ENCODE assay signal across 8 cellular contexts in genomic region chr9:128124873-128125574, GRCh38. TPM values are rescaled to one million over a fixed set of nuclear protein-coding genes. Genes with fewer than 3 reads are reported as not detected.
DNase-seq lines count a peak whose midpoint lies in the region; ATAC-seq and TF ChIP-seq lines count a peak whose summit lies in the region.

No MANE protein-coding gene starts in this region.

- H3K27ac ChIP-seq in CD4-positive, alpha-beta T cell (ENCODE audit: low read depth, low read length): no peak overlapping the region
- no peak overlapping the region for H3K27ac ChIP-seq in lower lobe of right lung

- peak in 6 of 10 experiments; percentile 18 to 32 (median 26) for DNase-seq in CD4-positive, alpha-beta T cell
- DNase-seq in HFF-Myc (ENCODE audit: extremely low read depth, low read depth) (peak; percentile 31), chondrocyte (ENCODE audit: low spot score) (peak; percentile 92), lower lobe of right lung (peak; percentile 76), DMS153 treated with DMSO at 0.1 percent for 48 hours (lab: John Stamatoyannopoulos, UW; ENCODE audit: unreplicated experiment) (no peak)
- DNase-seq in stimulated activated naive CD8-positive, alpha-beta T cell treated with anti-CD3 and anti-CD28 coated beads, Interleukin-15, amount 100 ng/mL, for 72 hours: peak in 1 of 2 donors; percentile 50

- CTCF ChIA-PET in CD4-positive, alpha-beta T cell (lab: Charles Lee): interaction anchor here (1.7 kb wide), 1 partner anchor 7 kb away, joined by 8 read pairs; no protein-coding TSS in a partner anchor

- peaks cover 30% of the 10 kb centered on the region for H3K36me3 Mint-ChIP-seq in CD4-positive, alpha-beta T cell (ENCODE audit: low read depth)
- H3K36me3 Mint-ChIP-seq in chondrocyte (ENCODE audit: low read depth): peaks cover 1% of the 10 kb centered on the region

- POLR2A ChIA-PET in CD4-positive, alpha-beta T cell (lab: Charles Lee): no interaction called here

- H3K27me3 ChIP-seq in CD4-positive, alpha-beta T cell (ENCODE audit: control insufficient read depth, insufficient read depth, low read length): no peaks in the 10 kb centered on the region
- H3K27me3 ChIP-seq in lower lobe of right lung (ENCODE audit: low read depth): no peaks in the 10 kb centered on the region

- H3K27ac Mint-ChIP-seq in CD4-positive, alpha-beta T cell: peak overlapping the region; percentile 50
- H3K27ac Mint-ChIP-seq in chondrocyte (ENCODE audit: unreplicated experiment): no peak overlapping the region
- H3K27ac Mint-ChIP-seq in stimulated activated naive CD8-positive, alpha-beta T cell treated with anti-CD3 and anti-CD28 coated beads, Interleukin-15, amount 100 ng/mL, for 72 hours: peak overlapping the region in 1 of 2 donors; percentile 61

- no peak for TF ChIP-seq CTCF in CD4-positive, alpha-beta T cell (IDR thresholded peaks at IDR 0.05)
- TF ChIP-seq CTCF in HFF-Myc (IDR thresholded peaks at IDR 0.05; ENCODE audit: low read depth, low read length, missing control alignments) (peak; percentile 91), chondrocyte (IDR thresholded peaks at IDR 0.05) (peak; percentile 74), lower lobe of right lung (IDR thresholded peaks at IDR 0.05) (peak; percentile 55)

- H3K4me3 ChIP-seq in HFF-Myc (replicated peaks; ENCODE audit: low read depth, low read length): 0 out of 2 replicates have a peak overlapping the region, but pooled peaks have one; percentile 88
- H3K4me3 ChIP-seq in lower lobe of right lung: peak overlapping the region; percentile 1

- no peaks in the 10 kb centered on the region for H3K9me3 ChIP-seq in CD4-positive, alpha-beta T cell (ENCODE audit: control insufficient read depth, low read length)
- H3K9me3 ChIP-seq in lower lobe of right lung: no peaks in the 10 kb centered on the region

- no peak for ATAC-seq in CD4-positive, alpha-beta T cell (ENCODE audit: poor library complexity)
- ATAC-seq in SK-N-SH treated with all-trans-retinoic acid at 6 μM for 48 hours (0 out of 3 replicates have a peak, but pooled peaks have one; percentile 8), lower lobe of right lung (no peak), HG02973 (IDR thresholded peaks at IDR 0.05; ENCODE audit: unreplicated experiment) (no peak)
- no peak for ATAC-seq in stimulated activated naive CD8-positive, alpha-beta T cell treated with anti-CD3 and anti-CD28 coated beads, Interleukin-15, amount 100 ng/mL, for 72 hours

- H3K27me3 Mint-ChIP-seq in CD4-positive, alpha-beta T cell: no peaks in the 10 kb centered on the region
- no peaks in the 10 kb centered on the region for H3K27me3 Mint-ChIP-seq in chondrocyte (ENCODE audit: low read depth)
- H3K27me3 Mint-ChIP-seq in stimulated activated naive CD8-positive, alpha-beta T cell treated with anti-CD3 and anti-CD28 coated beads, Interleukin-15, amount 100 ng/mL, for 72 hours: no peaks in the 10 kb centered on the region

- H3K4me1 Mint-ChIP-seq in CD4-positive, alpha-beta T cell (ENCODE audit: low read depth): peaks cover 38% of the 10 kb centered on the region
- H3K4me1 Mint-ChIP-seq in chondrocyte (ENCODE audit: low read depth): peaks cover 34% of the 10 kb centered on the region
- H3K4me1 Mint-ChIP-seq in stimulated activated naive CD8-positive, alpha-beta T cell treated with anti-CD3 and anti-CD28 coated beads, Interleukin-15, amount 100 ng/mL, for 72 hours: peaks cover 44% of the 10 kb centered on the region

- peaks cover 35% of the 10 kb centered on the region for H3K4me1 ChIP-seq in lower lobe of right lung

- no peaks in the 10 kb centered on the region for H3K9me3 Mint-ChIP-seq in CD4-positive, alpha-beta T cell
- H3K9me3 Mint-ChIP-seq in chondrocyte (ENCODE audit: low read depth): no peaks in the 10 kb centered on the region
- no peaks in the 10 kb centered on the region for H3K9me3 Mint-ChIP-seq in stimulated activated naive CD8-positive, alpha-beta T cell treated with anti-CD3 and anti-CD28 coated beads, Interleukin-15, amount 100 ng/mL, for 72 hours

- H3K36me3 ChIP-seq in lower lobe of right lung: peaks cover 49% of the 10 kb centered on the region

- H3K4me3 Mint-ChIP-seq in CD4-positive, alpha-beta T cell: peak overlapping the region; percentile 80
- H3K4me3 Mint-ChIP-seq in chondrocyte (ENCODE audit: unreplicated experiment): no peak overlapping the region
- peak overlapping the region; percentile 19 to 20 for H3K4me3 Mint-ChIP-seq in stimulated activated naive CD8-positive, alpha-beta T cell treated with anti-CD3 and anti-CD28 coated beads, Interleukin-15, amount 100 ng/mL, for 72 hours

- intact Hi-C loops in CD4-positive, alpha-beta T cell (cut with DNase I, micrococcal nuclease): loop anchor here in 1 of 2 experiments (5.0 to 10.0 kb wide), 2 partner anchors 200 to 217 kb away; partner anchors contain the start of genes COQ4, SLC27A4 and TRUB2
- intact Hi-C loops in lower lobe of right lung (cut with DNase I): no loop called here

TF ChIP-seq in SK-N-SH treated with all-trans-retinoic acid at 6 μM for 48 hours, 23 proteins besides CTCF, POLR2A, EP300 and RAD21 (continues in another document):
- TF ChIP-seq TOX (CRISPR knock-in tag; IDR thresholded peaks at IDR 0.05; ENCODE audit: borderline replicate concordance) (no peak), ISL1 (CRISPR knock-in tag; IDR thresholded peaks at IDR 0.05) (no peak), CSRNP3 (CRISPR knock-in tag; IDR thresholded peaks at IDR 0.05) (no peak), ZNF70 (CRISPR knock-in tag; IDR thresholded peaks at IDR 0.05) (no peak), ZFP3 (CRISPR knock-in tag; IDR thresholded peaks at IDR 0.05) (no peak), TCF4 (CRISPR knock-in tag; IDR thresholded peaks at IDR 0.05; ENCODE audit: borderline replicate concordance) (no peak), ZC3H10 (CRISPR knock-in tag; IDR thresholded peaks at IDR 0.05) (no peak), TSHZ2 (CRISPR knock-in tag; IDR thresholded peaks at IDR 0.05) (no peak), ESRRG (CRISPR knock-in tag; IDR thresholded peaks at IDR 0.05) (no peak), GLIS3 (CRISPR knock-in tag; IDR thresholded peaks at IDR 0.05) (no peak), PPARA (CRISPR knock-in tag; IDR thresholded peaks at IDR 0.05; ENCODE audit: borderline replicate concordance) (no peak)

RNA-seq across cellular contexts. Expression of gene PTGES2, which starts 2.5 kb away (rescaled TPM):
- total RNA-seq in CD4-positive, alpha-beta T cell: 10 to 100 TPM; 43.7 to 43.8 TPM
- total RNA-seq in chondrocyte (43.5 to 53.6 TPM (median 49.3 TPM) in 3 replicates), lower lobe of right lung (30.6 TPM)

RNA-seq across cellular contexts. Expression of gene LCN2, which starts 24.2 kb away (rescaled TPM):
- total RNA-seq in CD4-positive, alpha-beta T cell: not detected
- total RNA-seq in chondrocyte (not detected in 3 replicates), lower lobe of right lung (83.4 TPM)

RNA-seq across cellular contexts. Expression of gene BBLN, which starts 35.0 kb away (rescaled TPM):
- total RNA-seq in CD4-positive, alpha-beta T cell: 10 to 100 TPM; 53.6 to 55.9 TPM
- total RNA-seq in chondrocyte (78.8 to 85.3 TPM (median 80.2 TPM) in 3 replicates), lower lobe of right lung (47.9 TPM)

RNA-seq across cellular contexts. Expression of gene SLC25A25, which starts 57.0 kb away (rescaled TPM):
- total RNA-seq in CD4-positive, alpha-beta T cell: 10 to 100 TPM; 16.9 to 17.7 TPM
- 10.6 to 17.6 TPM (median 15.8 TPM) in 3 replicates for total RNA-seq in chondrocyte
- 27.3 TPM for total RNA-seq in lower lobe of right lung

RNA-seq across cellular contexts. Expression of gene NAIF1, which starts 57.9 kb away (rescaled TPM):
- 10 to 100 TPM; 11.5 to 16.8 TPM for total RNA-seq in CD4-positive, alpha-beta T cell
- 6.8 to 8.8 TPM (median 7.8 TPM) in 3 replicates for total RNA-seq in chondrocyte
- total RNA-seq in lower lobe of right lung: 11.3 TPM

Comparison
In these comparisons a context has a peak if more than half of its experiments do, and no peak if none do; other contexts are left out.
1. RNA of gene LCN2, which starts 24.2 kb away (total RNA-seq): 83.4 TPM in lower lobe of right lung (single experiment); not detected in CD4-positive, alpha-beta T cell and not detected in chondrocyte; every median in the first group is over 10 times any median in the second.